23 cellular contexts compared by ENCODE assay signal in the genomic region with DNA sequence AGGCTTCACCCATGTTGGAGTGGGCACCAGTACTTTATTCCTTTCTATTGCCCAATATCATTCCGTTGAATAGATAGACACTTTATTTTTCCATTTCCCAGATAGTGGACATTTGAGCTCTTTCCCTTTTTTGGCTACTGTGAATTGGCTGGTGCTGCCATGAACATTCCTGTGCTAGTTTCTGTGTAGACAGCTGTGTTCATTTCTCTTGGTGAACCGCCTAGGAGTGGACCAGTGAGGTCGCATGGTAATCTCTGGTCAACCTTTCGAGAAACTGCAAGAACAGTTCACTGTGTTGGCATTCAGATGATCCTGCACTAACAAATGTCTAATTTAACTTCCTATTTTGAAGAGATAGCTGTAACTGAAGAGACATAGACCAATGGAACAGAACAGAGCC.
"Had no signal": no experiment of that assay in that cellular context is flagged by ENCODE, and none has a peak within 500 bp of the region (broad histone marks: within the 10 kb centered on the region; RNA-seq: fewer than 3 reads in every experiment).

No MANE protein-coding gene starts in this region.

- DNase-seq: colonic mucosa; cortex of kidney; effector CD8-positive, alpha-beta T cell; effector memory CD8-positive, alpha-beta T cell; endodermal cell; erythroblast; esophagus squamous epithelium; foreskin melanocyte; gastrocnemius medialis; glutamatergic neuron; head of caudate nucleus; heart right ventricle; hippocampal formation; left cardiac atrium; left ventricle myocardium superior; lower lobe of right lung; mesenchymal stem cell; mucosa of descending colon had no signal

- H3K4me3 ChIP-seq: colonic mucosa, esophagus squamous epithelium, gastrocnemius medialis, heart right ventricle, left lung, lower lobe of right lung, mucosa of descending colon had no signal

- H3K27me3 Mint-ChIP-seq: dendritic cell treated with granulocyte-macrophage colony-stimulating factor and Interleukin-4, amounts not matched to agents 40 ng/mL and 50 ng/mL, for 4 days had no signal

- H3K27ac ChIP-seq: colonic mucosa, epithelial cell of prostate, esophagus squamous epithelium, gastrocnemius medialis, heart right ventricle, left lung, lower lobe of right lung had no signal

- H3K36me3 ChIP-seq: colonic mucosa had no signal

- H3K27ac Mint-ChIP-seq: dendritic cell treated with granulocyte-macrophage colony-stimulating factor and Interleukin-4, amounts not matched to agents 40 ng/mL and 50 ng/mL, for 4 days; effector memory CD8-positive, alpha-beta T cell; endodermal cell; mesothelial cell of epicardium had no signal

- H3K4me1 ChIP-seq: colonic mucosa, heart right ventricle, left lung, lower lobe of right lung had no signal

- ATAC-seq: effector memory CD8-positive, alpha-beta T cell; esophagus mucosa; gastrocnemius medialis; heart right ventricle; left cardiac atrium; left lung; left ventricle myocardium superior; lower lobe of right lung; mucosa of descending colon had no signal

- H3K9me3 ChIP-seq: colonic mucosa, esophagus squamous epithelium, gastrocnemius medialis, heart right ventricle, left lung, lower lobe of right lung, mucosa of descending colon had no signal

- H3K9me3 Mint-ChIP-seq: dendritic cell treated with granulocyte-macrophage colony-stimulating factor and Interleukin-4, amounts not matched to agents 40 ng/mL and 50 ng/mL, for 4 days; effector memory CD8-positive, alpha-beta T cell; mesothelial cell of epicardium had no signal

- H3K4me1 Mint-ChIP-seq: endodermal cell had no signal

- H3K27me3 ChIP-seq: colonic mucosa, esophagus squamous epithelium, gastrocnemius medialis, heart right ventricle, left lung had no signal

- H3K4me3 Mint-ChIP-seq: dendritic cell treated with granulocyte-macrophage colony-stimulating factor and Interleukin-4, amounts not matched to agents 40 ng/mL and 50 ng/mL, for 4 days; effector memory CD8-positive, alpha-beta T cell; endodermal cell; mesothelial cell of epicardium had no signal
